Comparison of ENCODE assay signal across 34 cellular contexts in the genomic region with DNA sequence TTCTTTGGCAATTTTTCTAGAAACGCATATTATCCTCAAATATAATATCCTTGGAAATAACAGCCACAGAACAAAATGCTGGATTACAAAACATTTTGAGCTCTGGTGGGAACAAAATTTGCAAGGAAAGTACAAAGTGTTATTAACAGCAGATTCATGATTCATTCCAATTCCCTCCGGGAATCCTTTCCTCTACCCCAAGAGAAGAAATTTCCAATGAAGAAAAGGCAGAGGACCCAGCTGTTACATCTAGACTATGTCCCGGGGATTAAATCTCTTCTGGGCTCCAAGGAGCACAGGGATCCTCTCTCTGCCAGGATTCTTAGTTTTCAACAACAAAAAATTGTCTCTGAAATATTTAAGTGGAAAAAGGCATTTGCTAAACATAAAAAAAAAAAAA. TPM values are rescaled to one million over a fixed set of nuclear protein-coding genes. Genes with fewer than 3 reads are reported as not detected.
"Had no signal": no experiment of that assay in that cellular context is flagged by ENCODE, and none has a peak within 500 bp of the region (broad histone marks: within the 10 kb centered on the region; RNA-seq: fewer than 3 reads in every experiment).

No MANE protein-coding gene starts in this region.

- FAIRE-seq: K562 had no signal

- H3K27ac ChIP-seq: brain microvascular endothelial cell, cardiac muscle cell, Peyer's patch, VCaP had no signal

- H3K27me3 ChIP-seq: brain microvascular endothelial cell, cardiac muscle cell, Peyer's patch had no signal

- H3K9me3 ChIP-seq: Peyer's patch had no signal

- H3K4me3 ChIP-seq: cardiac muscle cell, K562, Peyer's patch had no signal

- H3K4me1 ChIP-seq: Peyer's patch had no signal

- H3K36me3 ChIP-seq: brain microvascular endothelial cell, cardiac muscle cell, Peyer's patch had no signal

- DNase-seq: activated B cell treated with CpG ODN at 0.5 μM for 24 hours; activated CD4-positive, alpha-beta memory T cell treated with anti-CD3 and anti-CD28 coated beads for 36 hours; activated CD4-positive, alpha-beta T cell treated with anti-CD3 and anti-CD28 coated beads for 4 hours; activated CD4-positive, alpha-beta T cell treated with anti-CD3 and anti-CD28 coated beads, Interleukin-2, amount 50 U/mL, for 1 hour; activated CD4-positive, CD25-positive, alpha-beta regulatory T cell treated with anti-CD3 and anti-CD28 coated beads, Interleukin-2, amount 50 U/mL, for 72 hours; activated CD8-positive, alpha-beta memory T cell treated with anti-CD3 and anti-CD28 coated beads, Interleukin-2, amount 50 U/mL, for 4 hours; activated effector memory CD4-positive, alpha-beta T cell treated with Interleukin-2 at 50 U/mL for 16 hours; activated naive CD4-positive, alpha-beta T cell treated with anti-CD3 and anti-CD28 coated beads, Interleukin-2, amount 10 ng/mL, durations not matched to agents 7 days and 5 days; activated naive CD8-positive, alpha-beta T cell treated with anti-CD3 and anti-CD28 coated beads, Interleukin-2, amount 50 U/mL, for 24 hours; activated T-cell treated with anti-CD3 and anti-CD28 coated beads for 4 hours; activated T-cell treated with anti-CD3 and anti-CD28 coated beads, Interleukin-2, amount 50 U/mL, for 48 hours; amniotic stem cell; aorta; brain microvascular endothelial cell; NCI-H1105; NCI-H1417 treated with DMSO at 0.1 percent for 48 hours; NCI-H187 treated with DMSO at 0.1 percent for 48 hours; NCI-H2081; NCI-H2171 treated with DMSO at 0.1 percent for 48 hours; NCI-H2227 treated with DMSO at 0.1 percent for 48 hours; NCI-H446 treated with DMSO at 0.1 percent for 48 hours; NCI-H524; NK-92 treated with Interleukin-12 subunit alpha and Interleukin-12 subunit beta, amount 100 ng/mL, for 24 hours; PC-3; Peyer's patch; RPMI8226; SW 1271; T-helper 1 cell; T-helper 2 cell; T-helper 9 cell had no signal

- ATAC-seq: activated naive CD8-positive, alpha-beta T cell treated with anti-CD3 and anti-CD28 coated beads, Interleukin-2, amount 50 U/mL, for 24 hours; K562; PC-3 had no signal

RNA-seq across cellular contexts. Expression of a gene that starts 51.6 kb away (rescaled TPM):
- total RNA-seq: activated B cell treated with CpG ODN at 0.5 μM for 24 hours; activated CD4-positive, alpha-beta memory T cell treated with anti-CD3 and anti-CD28 coated beads for 36 hours; K562; MCF 10A; PC-3 had no signal
- polyA plus RNA-seq: aorta had no signal
